1 cellular context compared by ENCODE assay signal in the genomic region with DNA sequence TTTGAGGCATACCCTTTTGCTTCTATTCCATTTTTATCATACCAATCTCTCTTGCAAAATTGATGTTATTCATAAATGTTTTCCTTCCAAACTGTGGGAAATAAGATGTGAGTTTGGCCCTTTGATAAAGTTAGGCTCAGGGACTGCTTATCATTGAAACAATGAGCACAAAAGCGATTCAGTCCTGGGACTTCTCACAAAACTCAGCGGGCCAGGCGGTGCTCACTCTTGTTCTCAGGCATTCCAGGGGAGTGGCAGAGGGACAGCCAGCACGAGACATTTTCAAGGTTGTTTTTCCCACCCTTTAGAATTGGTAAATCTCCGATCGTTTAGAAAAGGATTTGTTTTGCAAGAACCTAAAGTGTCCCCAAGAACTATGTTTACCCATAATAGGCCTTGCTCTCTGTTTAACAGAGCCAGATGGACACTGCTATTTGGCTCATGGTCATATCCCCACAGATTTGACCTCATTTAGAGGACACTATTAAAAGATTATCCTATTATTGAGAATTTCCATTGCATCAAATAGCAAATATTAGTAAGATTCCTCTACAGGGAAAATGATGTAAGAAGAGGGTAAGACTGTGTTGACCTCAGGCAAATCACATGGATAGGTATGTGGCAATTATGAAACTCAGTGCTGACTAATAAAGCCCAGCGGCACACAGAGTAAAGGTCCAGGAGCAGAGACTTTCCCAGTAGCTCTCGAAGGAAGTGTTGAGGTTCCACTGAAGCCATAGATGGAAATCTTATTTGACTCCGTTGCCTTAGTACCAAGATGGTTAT.
A peak's percentile ranks its signal among the peaks of the same experiment; 100 is the strongest.
TF ChIP-seq lines count a peak whose summit lies in the region.

No MANE protein-coding gene starts in this region.

TF ChIP-seq in HepG2, 621 proteins besides CTCF, POLR2A, EP300 and RAD21 (continued from another document and continues in another):
- TF ChIP-seq, protein P1, sequence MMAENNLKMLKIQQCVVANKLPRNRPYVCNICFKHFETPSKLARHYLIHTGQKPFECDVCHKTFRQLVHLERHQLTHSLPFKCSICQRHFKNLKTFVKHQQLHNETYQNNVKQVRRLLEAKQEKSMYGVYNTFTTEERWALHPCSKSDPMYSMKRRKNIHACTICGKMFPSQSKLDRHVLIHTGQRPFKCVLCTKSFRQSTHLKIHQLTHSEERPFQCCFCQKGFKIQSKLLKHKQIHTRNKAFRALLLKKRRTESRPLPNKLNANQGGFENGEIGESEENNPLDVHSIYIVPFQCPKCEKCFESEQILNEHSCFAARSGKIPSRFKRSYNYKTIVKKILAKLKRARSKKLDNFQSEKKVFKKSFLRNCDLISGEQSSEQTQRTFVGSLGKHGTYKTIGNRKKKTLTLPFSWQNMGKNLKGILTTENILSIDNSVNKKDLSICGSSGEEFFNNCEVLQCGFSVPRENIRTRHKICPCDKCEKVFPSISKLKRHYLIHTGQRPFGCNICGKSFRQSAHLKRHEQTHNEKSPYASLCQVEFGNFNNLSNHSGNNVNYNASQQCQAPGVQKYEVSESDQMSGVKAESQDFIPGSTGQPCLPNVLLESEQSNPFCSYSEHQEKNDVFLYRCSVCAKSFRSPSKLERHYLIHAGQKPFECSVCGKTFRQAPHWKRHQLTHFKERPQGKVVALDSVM (CRISPR knock-in tag; IDR thresholded peaks at IDR 0.05) = no peak
- no peak for TF ChIP-seq BATF2 (CRISPR knock-in tag; IDR thresholded peaks at IDR 0.05)
- TF ChIP-seq NFYB (CRISPR knock-in tag; IDR thresholded peaks at IDR 0.05) = no peak
- TF ChIP-seq ERF (CRISPR knock-in tag; IDR thresholded peaks at IDR 0.05) = no peak
- TF ChIP-seq, protein P2, sequence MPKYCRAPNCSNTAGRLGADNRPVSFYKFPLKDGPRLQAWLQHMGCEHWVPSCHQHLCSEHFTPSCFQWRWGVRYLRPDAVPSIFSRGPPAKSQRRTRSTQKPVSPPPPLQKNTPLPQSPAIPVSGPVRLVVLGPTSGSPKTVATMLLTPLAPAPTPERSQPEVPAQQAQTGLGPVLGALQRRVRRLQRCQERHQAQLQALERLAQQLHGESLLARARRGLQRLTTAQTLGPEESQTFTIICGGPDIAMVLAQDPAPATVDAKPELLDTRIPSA (CRISPR knock-in tag; IDR thresholded peaks at IDR 0.05; ENCODE audit: borderline replicate concordance) = no peak
- TF ChIP-seq ZFP37 (CRISPR knock-in tag; IDR thresholded peaks at IDR 0.05; ENCODE audit: borderline replicate concordance) = no peak
- TF ChIP-seq ZNF563 (CRISPR knock-in tag; IDR thresholded peaks at IDR 0.05) = no peak
- no peak; the same call in 2 of the 3 replicates for TF ChIP-seq MXI1 (IDR thresholded peaks at IDR 0.05; ENCODE audit: borderline replicate concordance, low read depth, low read length)
- TF ChIP-seq, protein P3, sequence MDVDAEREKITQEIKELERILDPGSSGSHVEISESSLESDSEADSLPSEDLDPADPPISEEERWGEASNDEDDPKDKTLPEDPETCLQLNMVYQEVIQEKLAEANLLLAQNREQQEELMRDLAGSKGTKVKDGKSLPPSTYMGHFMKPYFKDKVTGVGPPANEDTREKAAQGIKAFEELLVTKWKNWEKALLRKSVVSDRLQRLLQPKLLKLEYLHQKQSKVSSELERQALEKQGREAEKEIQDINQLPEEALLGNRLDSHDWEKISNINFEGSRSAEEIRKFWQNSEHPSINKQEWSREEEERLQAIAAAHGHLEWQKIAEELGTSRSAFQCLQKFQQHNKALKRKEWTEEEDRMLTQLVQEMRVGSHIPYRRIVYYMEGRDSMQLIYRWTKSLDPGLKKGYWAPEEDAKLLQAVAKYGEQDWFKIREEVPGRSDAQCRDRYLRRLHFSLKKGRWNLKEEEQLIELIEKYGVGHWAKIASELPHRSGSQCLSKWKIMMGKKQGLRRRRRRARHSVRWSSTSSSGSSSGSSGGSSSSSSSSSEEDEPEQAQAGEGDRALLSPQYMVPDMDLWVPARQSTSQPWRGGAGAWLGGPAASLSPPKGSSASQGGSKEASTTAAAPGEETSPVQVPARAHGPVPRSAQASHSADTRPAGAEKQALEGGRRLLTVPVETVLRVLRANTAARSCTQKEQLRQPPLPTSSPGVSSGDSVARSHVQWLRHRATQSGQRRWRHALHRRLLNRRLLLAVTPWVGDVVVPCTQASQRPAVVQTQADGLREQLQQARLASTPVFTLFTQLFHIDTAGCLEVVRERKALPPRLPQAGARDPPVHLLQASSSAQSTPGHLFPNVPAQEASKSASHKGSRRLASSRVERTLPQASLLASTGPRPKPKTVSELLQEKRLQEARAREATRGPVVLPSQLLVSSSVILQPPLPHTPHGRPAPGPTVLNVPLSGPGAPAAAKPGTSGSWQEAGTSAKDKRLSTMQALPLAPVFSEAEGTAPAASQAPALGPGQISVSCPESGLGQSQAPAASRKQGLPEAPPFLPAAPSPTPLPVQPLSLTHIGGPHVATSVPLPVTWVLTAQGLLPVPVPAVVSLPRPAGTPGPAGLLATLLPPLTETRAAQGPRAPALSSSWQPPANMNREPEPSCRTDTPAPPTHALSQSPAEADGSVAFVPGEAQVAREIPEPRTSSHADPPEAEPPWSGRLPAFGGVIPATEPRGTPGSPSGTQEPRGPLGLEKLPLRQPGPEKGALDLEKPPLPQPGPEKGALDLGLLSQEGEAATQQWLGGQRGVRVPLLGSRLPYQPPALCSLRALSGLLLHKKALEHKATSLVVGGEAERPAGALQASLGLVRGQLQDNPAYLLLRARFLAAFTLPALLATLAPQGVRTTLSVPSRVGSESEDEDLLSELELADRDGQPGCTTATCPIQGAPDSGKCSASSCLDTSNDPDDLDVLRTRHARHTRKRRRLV (CRISPR knock-in tag; IDR thresholded peaks at IDR 0.05) = no peak
- TF ChIP-seq FOXC1 (CRISPR knock-in tag; IDR thresholded peaks at IDR 0.05; ENCODE audit: borderline replicate concordance) = no peak
- TF ChIP-seq ZNF225 (CRISPR knock-in tag; IDR thresholded peaks at IDR 0.05) = no peak
- no peak for TF ChIP-seq ZNF75D (CRISPR knock-in tag; IDR thresholded peaks at IDR 0.05; ENCODE audit: borderline replicate concordance)
- peak; percentile 12; the same call in 1 of the 2 replicates for TF ChIP-seq NCOA2 (CRISPR knock-in tag; IDR thresholded peaks at IDR 0.05)
- TF ChIP-seq THAP7 (CRISPR knock-in tag; IDR thresholded peaks at IDR 0.05) = no peak
- no peak for TF ChIP-seq ZNF7 (CRISPR knock-in tag; IDR thresholded peaks at IDR 0.05)
- TF ChIP-seq ZNF800 (CRISPR knock-in tag; IDR thresholded peaks at IDR 0.05) = no peak
- 0 out of 2 replicates have a peak, but pooled peaks have one; percentile 10 for TF ChIP-seq ZNF644 (CRISPR knock-in tag; IDR thresholded peaks at IDR 0.05; ENCODE audit: low read depth)
- TF ChIP-seq DNMT3B (CRISPR knock-in tag; conservative IDR thresholded peaks at IDR 0.05) = peak; percentile 13; the same call in 1 of the 2 replicates
- TF ChIP-seq, protein P4, sequence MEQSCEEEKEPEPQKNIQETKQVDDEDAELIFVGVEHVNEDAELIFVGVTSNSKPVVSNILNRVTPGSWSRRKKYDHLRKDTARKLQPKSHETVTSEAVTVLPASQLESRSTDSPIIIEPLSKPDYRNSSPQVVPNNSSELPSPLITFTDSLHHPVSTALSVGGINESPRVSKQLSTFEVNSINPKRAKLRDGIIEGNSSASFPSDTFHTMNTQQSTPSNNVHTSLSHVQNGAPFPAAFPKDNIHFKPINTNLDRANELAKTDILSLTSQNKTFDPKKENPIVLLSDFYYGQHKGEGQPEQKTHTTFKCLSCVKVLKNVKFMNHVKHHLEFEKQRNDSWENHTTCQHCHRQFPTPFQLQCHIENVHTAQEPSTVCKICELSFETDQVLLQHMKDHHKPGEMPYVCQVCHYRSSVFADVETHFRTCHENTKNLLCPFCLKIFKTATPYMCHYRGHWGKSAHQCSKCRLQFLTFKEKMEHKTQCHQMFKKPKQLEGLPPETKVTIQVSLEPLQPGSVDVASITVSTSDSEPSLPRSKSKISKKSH (CRISPR knock-in tag; IDR thresholded peaks at IDR 0.05; ENCODE audit: borderline replicate concordance) = no peak
- TF ChIP-seq ZNF556 (CRISPR knock-in tag; IDR thresholded peaks at IDR 0.05; ENCODE audit: borderline replicate concordance) = no peak
- TF ChIP-seq ZNF839 (CRISPR knock-in tag; IDR thresholded peaks at IDR 0.05; ENCODE audit: borderline replicate concordance) = no peak
- no peak for TF ChIP-seq ATM (IDR thresholded peaks at IDR 0.05; ENCODE audit: borderline replicate concordance)
- TF ChIP-seq CBFB (CRISPR knock-in tag; IDR thresholded peaks at IDR 0.05) = no peak
- 0 out of 2 replicates have a peak, but pooled peaks have one; percentile 2 for TF ChIP-seq ATF7 (IDR thresholded peaks at IDR 0.05)
- TF ChIP-seq ATF7 (CRISPR knock-in tag; IDR thresholded peaks at IDR 0.05) = no peak
- TF ChIP-seq, protein P5, sequence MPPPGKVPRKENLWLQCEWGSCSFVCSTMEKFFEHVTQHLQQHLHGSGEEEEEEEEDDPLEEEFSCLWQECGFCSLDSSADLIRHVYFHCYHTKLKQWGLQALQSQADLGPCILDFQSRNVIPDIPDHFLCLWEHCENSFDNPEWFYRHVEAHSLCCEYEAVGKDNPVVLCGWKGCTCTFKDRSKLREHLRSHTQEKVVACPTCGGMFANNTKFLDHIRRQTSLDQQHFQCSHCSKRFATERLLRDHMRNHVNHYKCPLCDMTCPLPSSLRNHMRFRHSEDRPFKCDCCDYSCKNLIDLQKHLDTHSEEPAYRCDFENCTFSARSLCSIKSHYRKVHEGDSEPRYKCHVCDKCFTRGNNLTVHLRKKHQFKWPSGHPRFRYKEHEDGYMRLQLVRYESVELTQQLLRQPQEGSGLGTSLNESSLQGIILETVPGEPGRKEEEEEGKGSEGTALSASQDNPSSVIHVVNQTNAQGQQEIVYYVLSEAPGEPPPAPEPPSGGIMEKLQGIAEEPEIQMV (CRISPR knock-in tag; IDR thresholded peaks at IDR 0.05; ENCODE audit: low read depth) = no peak
- no peak for TF ChIP-seq SALL2 (CRISPR knock-in tag; IDR thresholded peaks at IDR 0.05)
- TF ChIP-seq KAT2B (IDR thresholded peaks at IDR 0.05; ENCODE audit: borderline replicate concordance, low read depth, low read length) = no peak
- no peak for TF ChIP-seq RBAK (CRISPR knock-in tag; IDR thresholded peaks at IDR 0.05)
- TF ChIP-seq AGO2 (optimal IDR thresholded peaks at IDR 0.05; ENCODE audit: low read depth, low read length) = no peak
- TF ChIP-seq MLXIP (CRISPR knock-in tag; IDR thresholded peaks at IDR 0.05; ENCODE audit: borderline replicate concordance) = no peak
- TF ChIP-seq NFKBIZ (CRISPR knock-in tag; IDR thresholded peaks at IDR 0.05) = no peak
- no peak for TF ChIP-seq HDAC1 (CRISPR knock-in tag; IDR thresholded peaks at IDR 0.05)
- TF ChIP-seq KLF13 (CRISPR knock-in tag; IDR thresholded peaks at IDR 0.05) = no peak
- no peak for TF ChIP-seq MAFG (CRISPR knock-in tag; IDR thresholded peaks at IDR 0.05)
- TF ChIP-seq HOXA9 (CRISPR knock-in tag; IDR thresholded peaks at IDR 0.05; ENCODE audit: borderline replicate concordance) = no peak
- TF ChIP-seq ATF7-NPFF (CRISPR knock-in tag; IDR thresholded peaks at IDR 0.05; ENCODE audit: low read depth) = no peak
- TF ChIP-seq MAZ (IDR thresholded peaks at IDR 0.05; ENCODE audit: borderline replicate concordance, low read depth, low read length) = no peak
- TF ChIP-seq MAZ (CRISPR knock-in tag; IDR thresholded peaks at IDR 0.05; ENCODE audit: low read depth) = no peak
- no peak for TF ChIP-seq ETV6 (CRISPR knock-in tag; conservative IDR thresholded peaks at IDR 0.05)
- no peak for TF ChIP-seq SOX13 (IDR thresholded peaks at IDR 0.05)
- no peak for TF ChIP-seq SOX13 (CRISPR knock-in tag; conservative IDR thresholded peaks at IDR 0.05 in 1 of 2, IDR thresholded peaks at IDR 0.05 in 1 of 2)
